Comparison of ENCODE assay signal across 21 cellular contexts in the genomic region with DNA sequence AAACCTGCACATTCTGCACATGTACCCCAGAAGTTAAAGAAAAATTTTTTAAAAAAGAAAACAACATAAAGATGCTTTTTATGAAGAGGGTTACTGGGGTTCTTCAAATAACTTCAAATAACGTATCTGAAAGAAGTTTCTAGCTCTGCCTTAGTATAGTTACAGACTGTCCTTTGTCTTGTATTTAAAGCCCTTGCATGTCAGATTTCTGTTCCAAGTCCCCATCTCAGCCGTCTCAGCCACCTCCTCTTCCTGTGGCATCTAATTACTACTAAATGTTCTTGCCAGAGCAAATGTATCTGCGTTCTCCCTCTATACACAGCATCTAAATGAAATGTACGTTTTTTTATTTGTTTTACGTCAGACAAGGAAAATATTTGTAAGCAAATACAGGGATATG.
"Had no signal": no experiment of that assay in that cellular context is flagged by ENCODE, and none has a peak within 500 bp of the region (broad histone marks: within the 10 kb centered on the region; RNA-seq: fewer than 3 reads in every experiment).

No MANE protein-coding gene starts in this region.

- H3K27me3 ChIP-seq: colonic mucosa, esophagus muscularis mucosa, heart right ventricle, neutrophil, right lobe of liver, transverse colon, upper lobe of right lung, uterus had no signal

- H3K9me3 ChIP-seq: colonic mucosa, esophagus muscularis mucosa, heart right ventricle, lower lobe of right lung, neutrophil, right lobe of liver, transverse colon, upper lobe of right lung, uterus had no signal

- H3K79me2 ChIP-seq: parathyroid adenoma had no signal

- ATAC-seq: heart right ventricle; left ventricle myocardium superior; natural killer cell; right lobe of liver; stimulated activated naive B cell treated with anti-CD40 and anti-IgM and Interleukin-4, amounts not matched to agents 10 μg/mL and 1 μg/mL and 100 μg/mL, for 72 hours; upper lobe of right lung had no signal

- H3K36me3 ChIP-seq: colonic mucosa, esophagus muscularis mucosa, heart right ventricle, lower lobe of right lung, neutrophil, right lobe of liver, transverse colon, upper lobe of right lung, uterus had no signal

- DNase-seq: colonic mucosa; effector CD8-positive, alpha-beta T cell; endodermal cell; foreskin melanocyte; glutamatergic neuron; heart right ventricle; hippocampal formation; left ventricle myocardium superior; lower lobe of right lung; natural killer cell; right lobe of liver; small intestine; stimulated activated CD4-positive, alpha-beta T cell treated with anti-CD3 and anti-CD28 coated beads, Interleukin-15, amount 100 ng/mL, for 24 hours; stimulated activated CD4-positive, alpha-beta T cell treated with anti-CD3 and anti-CD28 coated beads, Interleukin-2, amount 100 ng/mL, for 48 hours; stimulated activated naive B cell treated with anti-CD40 and anti-IgM and Interleukin-4, amounts not matched to agents 10 μg/mL and 1 μg/mL and 100 μg/mL, for 72 hours; transverse colon; upper lobe of right lung; uterus had no signal

- H3K27ac ChIP-seq: colonic mucosa, esophagus muscularis mucosa, heart right ventricle, lower lobe of right lung, neutrophil, parathyroid adenoma, right lobe of liver, transverse colon, upper lobe of right lung, uterus had no signal

- H3K4me1 ChIP-seq: colonic mucosa, heart right ventricle, lower lobe of right lung, parathyroid adenoma, right lobe of liver, transverse colon, upper lobe of right lung had no signal

- H2AFZ ChIP-seq: parathyroid adenoma had no signal

- H3K4me3 ChIP-seq: colonic mucosa, esophagus muscularis mucosa, heart right ventricle, lower lobe of right lung, right lobe of liver, transverse colon, upper lobe of right lung, uterus had no signal
